Comparison of ENCODE assay signal across 22 cellular contexts in genomic region chr6:107999341-107999740, GRCh38.
"Had no signal": no experiment of that assay in that cellular context is flagged by ENCODE, and none has a peak within 500 bp of the region (broad histone marks: within the 10 kb centered on the region; RNA-seq: fewer than 3 reads in every experiment).

No MANE protein-coding gene starts in this region.

- H2AFZ ChIP-seq: hepatocyte had no signal

- H3K4me2 ChIP-seq: hepatocyte had no signal

- H3K4me3 ChIP-seq: heart right ventricle, hepatocyte, left ventricle myocardium inferior, lung, ovary, right atrium auricular region, skin epidermis, tibial nerve, uterus had no signal

- H3K9me3 ChIP-seq: heart right ventricle, left ventricle myocardium inferior, ovary, right atrium auricular region, tibial nerve, uterus had no signal

- H3K4me3 Mint-ChIP-seq: naive thymus-derived CD8-positive, alpha-beta T cell; nephron; stimulated activated naive CD8-positive, alpha-beta T cell treated with anti-CD3 and anti-CD28 coated beads, Interleukin-15, amount 100 ng/mL, for 72 hours; type B pancreatic cell had no signal

- H3K4me1 ChIP-seq: left ventricle myocardium inferior, right atrium auricular region, uterus had no signal

- H3K27me3 ChIP-seq: hepatocyte, ovary, right atrium auricular region, tibial nerve, uterus had no signal

- H3K79me2 ChIP-seq: hepatocyte had no signal

- H3K36me3 Mint-ChIP-seq: naive thymus-derived CD8-positive, alpha-beta T cell; type B pancreatic cell had no signal

- ATAC-seq: heart right ventricle; naive thymus-derived CD8-positive, alpha-beta T cell; sciatic nerve; stimulated activated naive CD8-positive, alpha-beta T cell treated with anti-CD3 and anti-CD28 coated beads, Interleukin-15, amount 100 ng/mL, for 72 hours had no signal

- DNase-seq: heart right ventricle; islet precursor cell; left ventricle myocardium inferior; naive thymus-derived CD8-positive, alpha-beta T cell; ovary; stimulated activated CD4-positive, alpha-beta T cell treated with anti-CD3 and anti-CD28 coated beads, Interleukin-12 subunit alpha, Interleukin-12 subunit beta, amount 100 ng/mL, for 4 hours; stimulated activated CD4-positive, alpha-beta T cell treated with anti-CD3 and anti-CD28 coated beads, Interleukin-15, amount 100 ng/mL, for 24 hours; stimulated activated CD4-positive, alpha-beta T cell treated with anti-CD3 and anti-CD28 coated beads, Interleukin-2, amount 100 ng/mL, for 24 hours; stimulated activated CD4-positive, alpha-beta T cell treated with anti-CD3 and anti-CD28 coated beads, Interleukin-4, amount 100 ng/mL, for 1 hour; stimulated activated naive CD4-positive, alpha-beta T cell; stimulated activated naive CD8-positive, alpha-beta T cell treated with anti-CD3 and anti-CD28 coated beads, Interleukin-15, amount 100 ng/mL, for 72 hours; substantia nigra; uterus had no signal

- H3K27ac ChIP-seq: heart right ventricle, hepatocyte, left ventricle myocardium inferior, ovary, right atrium auricular region, skin epidermis, tibial nerve, uterus had no signal

- H3K36me3 ChIP-seq: heart right ventricle, left ventricle myocardium inferior, ovary, right atrium auricular region, tibial nerve, uterus had no signal

- H3K9me3 Mint-ChIP-seq: naive thymus-derived CD8-positive, alpha-beta T cell; nephron; stimulated activated naive CD8-positive, alpha-beta T cell treated with anti-CD3 and anti-CD28 coated beads, Interleukin-15, amount 100 ng/mL, for 72 hours; type B pancreatic cell had no signal

- H3K27ac Mint-ChIP-seq: naive thymus-derived CD8-positive, alpha-beta T cell; nephron; progenitor cell of endocrine pancreas; type B pancreatic cell had no signal

- H3K4me1 Mint-ChIP-seq: naive thymus-derived CD8-positive, alpha-beta T cell; stimulated activated naive CD8-positive, alpha-beta T cell treated with anti-CD3 and anti-CD28 coated beads, Interleukin-15, amount 100 ng/mL, for 72 hours had no signal
